ENCODE assay signal across 13 cellular contexts in the genomic region with DNA sequence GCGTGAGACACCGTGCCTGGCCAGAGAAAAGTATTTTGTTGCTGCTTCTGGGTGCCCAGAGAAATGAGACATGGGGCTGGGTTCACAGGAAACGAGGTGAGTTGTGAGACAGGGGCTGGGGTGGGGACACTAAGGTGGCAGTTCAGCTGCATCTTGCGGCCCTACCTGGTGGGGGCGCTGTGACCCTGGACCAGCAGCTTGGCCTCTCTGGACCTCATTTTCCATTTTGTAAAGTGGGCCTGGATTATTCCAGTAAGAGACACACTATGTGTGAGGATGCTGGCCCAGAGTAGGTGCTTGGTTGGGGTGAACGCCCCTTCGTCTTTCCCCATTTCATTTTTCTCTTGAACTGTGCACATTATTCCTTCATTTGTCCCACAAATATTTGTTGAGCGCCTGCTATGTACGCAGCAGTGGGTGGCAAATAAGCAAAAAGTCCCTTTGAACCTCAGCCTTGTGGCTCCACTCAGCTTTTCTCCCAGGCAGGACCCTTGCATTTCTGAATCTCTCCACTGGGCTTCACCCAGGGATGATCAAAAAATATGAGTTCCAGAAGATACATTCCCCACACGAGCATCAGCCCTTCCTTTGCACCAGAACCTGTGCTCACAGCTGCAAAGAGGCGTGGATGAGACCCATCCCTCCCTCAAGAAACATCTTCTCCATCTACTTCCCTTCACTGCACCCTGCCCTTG. TPM values are rescaled to one million over a fixed set of nuclear protein-coding genes. Genes with fewer than 3 reads are reported as not detected.
A peak's percentile ranks its signal among the peaks of the same experiment; 100 is the strongest.
DNase-seq lines count a peak whose midpoint lies in the region; FAIRE-seq and TF ChIP-seq lines count a peak whose summit lies in the region.
"Had no signal": no experiment of that assay in that cellular context is flagged by ENCODE, and none has a peak within 500 bp of the region (broad histone marks: within the 10 kb centered on the region; RNA-seq: fewer than 3 reads in every experiment).

No MANE protein-coding gene starts in this region.

- TF ChIP-seq CTCF in HFFc6 (IDR thresholded peaks at IDR 0.05) (peak; percentile 55), VCaP (conservative IDR thresholded peaks at IDR 0.05) (peak; percentile 36; the same call in 1 of the 2 replicates)

- peak overlapping the region; percentile 68 for H3K27ac ChIP-seq in VCaP
- H3K27ac ChIP-seq: parathyroid adenoma, tibial artery had no signal

- no peaks in the 10 kb centered on the region for H3K27me3 Mint-ChIP-seq in activated T-cell treated with anti-CD3 and anti-CD28 coated beads, Interleukin-2, amount 50 U/mL, for 24 hours
- H3K27me3 Mint-ChIP-seq in HFFc6 (ENCODE audit: insufficient read depth): peaks cover 4% of the 10 kb centered on the region

- H3K36me3 Mint-ChIP-seq in activated T-cell treated with anti-CD3 and anti-CD28 coated beads, Interleukin-2, amount 50 U/mL, for 24 hours (ENCODE audit: low read depth): no peaks in the 10 kb centered on the region
- H3K36me3 Mint-ChIP-seq in HFFc6 (ENCODE audit: low read depth): no peaks in the 10 kb centered on the region

- no peak for FAIRE-seq in GM19239 (lab: Jason Lieb, UNC)
- FAIRE-seq: D721Med had no signal

- H3K4me3 Mint-ChIP-seq in activated T-cell treated with anti-CD3 and anti-CD28 coated beads, Interleukin-2, amount 50 U/mL, for 24 hours: no peak overlapping the region
- no peak overlapping the region for H3K4me3 Mint-ChIP-seq in HFFc6

- H3K4me1 Mint-ChIP-seq in activated T-cell treated with anti-CD3 and anti-CD28 coated beads, Interleukin-2, amount 50 U/mL, for 24 hours (ENCODE audit: low read depth): peaks cover 44% of the 10 kb centered on the region
- peaks cover 7% of the 10 kb centered on the region for H3K4me1 Mint-ChIP-seq in HFFc6 (ENCODE audit: low read depth)

- peak; percentile 18 for DNase-seq in activated T-cell treated with anti-CD3 and anti-CD28 coated beads for 48 hours (ENCODE audit: low read depth)
- DNase-seq in activated T-cell treated with anti-CD3 and anti-CD28 coated beads, Interleukin-2, amount 50 U/mL, for 24 hours: no peak
- DNase-seq in HFFc6: no peak
- peak; percentile 24 for DNase-seq in mesenteric fat pad (ENCODE audit: low spot score)
- no peak for DNase-seq in superior temporal gyrus (ENCODE audit: extremely low spot score)
- DNase-seq in NCI-H526 (lab: John Stamatoyannopoulos, UW): no peak
- no peak for DNase-seq in GM19239 (ENCODE audit: insufficient read length, low spot score)
- DNase-seq: foreskin melanocyte had no signal

- no peaks in the 10 kb centered on the region for H3K9me3 Mint-ChIP-seq in activated T-cell treated with anti-CD3 and anti-CD28 coated beads, Interleukin-2, amount 50 U/mL, for 24 hours
- no peaks in the 10 kb centered on the region; the same call in 1 of the 2 replicates for H3K9me3 Mint-ChIP-seq in HFFc6

- H3K27ac Mint-ChIP-seq in activated T-cell treated with anti-CD3 and anti-CD28 coated beads, Interleukin-2, amount 50 U/mL, for 24 hours: no peak overlapping the region
- no peak overlapping the region for H3K27ac Mint-ChIP-seq in HFFc6

RNA-seq across cellular contexts. Expression of a gene that starts 26.6 kb away (rescaled TPM):
- not detected for total RNA-seq in HFFc6 (2021; fragmentation: NEBNext Ultra II Directional; extraction: Animal tissue kit (Norgen Biotek cat#: 25700))
- total RNA-seq in mesenteric fat pad: not detected
- total RNA-seq: cardiac septum had no signal

RNA-seq across cellular contexts. Expression of a gene that starts 54.6 kb away (rescaled TPM):
- not detected for total RNA-seq in HFFc6 (2021; fragmentation: NEBNext Ultra II Directional; extraction: Animal tissue kit (Norgen Biotek cat#: 25700))
- total RNA-seq in mesenteric fat pad: not detected
- total RNA-seq: cardiac septum had no signal

RNA-seq across cellular contexts. Expression of a gene that starts 55.9 kb away (rescaled TPM):
- not detected for total RNA-seq in HFFc6 (2021; fragmentation: NEBNext Ultra II Directional; extraction: Animal tissue kit (Norgen Biotek cat#: 25700))
- total RNA-seq in mesenteric fat pad: not detected
- total RNA-seq: cardiac septum had no signal

Comparison
In these comparisons a context has a peak if more than half of its experiments do, and no peak if none do; other contexts are left out.
1. DNase-seq: peak in activated T-cell treated with anti-CD3 and anti-CD28 coated beads for 48 hours (single experiment) and mesenteric fat pad (single experiment); none in activated T-cell treated with anti-CD3 and anti-CD28 coated beads, Interleukin-2, amount 50 U/mL, for 24 hours (single experiment), HFFc6 (single experiment), superior temporal gyrus (single experiment), NCI-H526 (0 of 2) and GM19239 (single experiment).